8 cellular contexts compared by ENCODE assay signal in genomic region chr5:157328277-157328912, GRCh38.
DNase-seq lines count a peak whose midpoint lies in the region; ATAC-seq and TF ChIP-seq lines count a peak whose summit lies in the region.

No MANE protein-coding gene starts in this region.

- H3K4me1 ChIP-seq in GM23248 (ENCODE audit: insufficient read depth) (no peaks in the 10 kb centered on the region), RWPE2 (ENCODE audit: insufficient read depth, poor library complexity, severe bottlenecking) (no peaks in the 10 kb centered on the region), trophoblast cell (ENCODE audit: control insufficient read depth in 1 of 2, insufficient read depth in 2 of 2, low read length in 2 of 2) (no peaks in the 10 kb centered on the region)

- WGBS in GM23248 (ENCODE audit: low coverage in 1 of 2, low lambda C conversion rate in 2 of 2, missing lambda C conversion rate in 2 of 2), 2 experiments = 14 to 21% methylated on average over 11 to 12 of the region's 12 CpGs
- WGBS in trophoblast cell (ENCODE audit: extremely low coverage, insufficient coverage, insufficient read length) = no CpG with 5 or more reads among the region's 12 CpGs

- H3K36me3 Mint-ChIP-seq in activated naive CD4-positive, alpha-beta T cell treated with anti-CD3 and anti-CD28 coated beads, Interleukin-2, amount 50 U/mL, for 24 hours = peaks cover 34% of the 10 kb centered on the region
- H3K36me3 Mint-ChIP-seq in glutamatergic neuron (ENCODE audit: unreplicated experiment) = peaks cover 7% of the 10 kb centered on the region

- H3K9ac ChIP-seq in GM23248 (peak overlapping the region; percentile 34), trophoblast cell (ENCODE audit: low read length) (no peak overlapping the region)

- H4K20me1 ChIP-seq in GM23248 (ENCODE audit: insufficient read depth) = no peaks in the 10 kb centered on the region

- H3K36me3 ChIP-seq in GM23248 (ENCODE audit: low read depth) (no peaks in the 10 kb centered on the region), KOPT-K1 (ENCODE audit: insufficient read depth, low read length) (peaks cover 98% of the 10 kb centered on the region), RWPE2 (ENCODE audit: low read depth) (no peaks in the 10 kb centered on the region), trophoblast cell (ENCODE audit: control insufficient read depth in 1 of 2, insufficient read depth in 2 of 2, low read length in 2 of 2) (peaks cover 0 to 3% of the 10 kb centered on the region in 2 experiments)

- in situ Hi-C loops in GM23248 (cut with MboI) = loop anchor here (25.0 kb wide), 1 partner anchor 409 kb away; the partner anchor contains the start of genes LSM11 and THG1L

- H3F3A ChIP-seq in GM23248 (ENCODE audit: insufficient read depth) = no peaks in the 10 kb centered on the region

- no peaks in the 10 kb centered on the region for H3K79me1 ChIP-seq in trophoblast cell (ENCODE audit: low read length)

- H2BK120ac ChIP-seq in trophoblast cell (ENCODE audit: insufficient read depth, low read length, poor library complexity) = no peak overlapping the region

- no peaks in the 10 kb centered on the region for H3K27me3 ChIP-seq in GM23248 (replicated peaks; ENCODE audit: insufficient read depth)
- H3K27me3 ChIP-seq in RWPE2 (ENCODE audit: insufficient read depth, poor library complexity, severe bottlenecking) = no peaks in the 10 kb centered on the region
- H3K27me3 ChIP-seq in trophoblast cell (ENCODE audit: insufficient read depth, low read length) = no peaks in the 10 kb centered on the region

- H3K9me2 ChIP-seq in GM23248 (ENCODE audit: insufficient read depth) = no peaks in the 10 kb centered on the region

- peak overlapping the region; percentile 49 for H3K4me3 Mint-ChIP-seq in activated naive CD4-positive, alpha-beta T cell treated with anti-CD3 and anti-CD28 coated beads, Interleukin-2, amount 50 U/mL, for 24 hours
- H3K4me3 Mint-ChIP-seq in glutamatergic neuron (ENCODE audit: unreplicated experiment) = no peak overlapping the region

- H2AFZ ChIP-seq in GM23248 (peak overlapping the region; percentile 78), trophoblast cell (ENCODE audit: insufficient read depth, low read length, poor library complexity) (no peak overlapping the region)

- no peak overlapping the region for H2BK12ac ChIP-seq in trophoblast cell (ENCODE audit: low read length)

- peak overlapping the region; percentile 60 for H3K4me3 ChIP-seq in GM23248
- H3K4me3 ChIP-seq in RWPE2 (ENCODE audit: severe bottlenecking) = no peak overlapping the region
- H3K4me3 ChIP-seq in trophoblast cell (ENCODE audit: low read depth, low read length) = no peak overlapping the region

- no peaks in the 10 kb centered on the region for H3K9me3 ChIP-seq in GM23248 (ENCODE audit: low read depth)
- no peaks in the 10 kb centered on the region for H3K9me3 ChIP-seq in KOPT-K1 (ENCODE audit: insufficient read depth, low read length, poor library complexity, severe bottlenecking)
- no peaks in the 10 kb centered on the region for H3K9me3 ChIP-seq in RWPE2 (ENCODE audit: severe bottlenecking)
- no peaks in the 10 kb centered on the region for H3K9me3 ChIP-seq in trophoblast cell (ENCODE audit: insufficient read depth, low read depth, low read length)

- no peak overlapping the region for H3K18ac ChIP-seq in trophoblast cell (ENCODE audit: low read length)

- H4K91ac ChIP-seq in trophoblast cell (ENCODE audit: low read depth, low read length) = no peak overlapping the region

- H3K4me1 Mint-ChIP-seq in activated naive CD4-positive, alpha-beta T cell treated with anti-CD3 and anti-CD28 coated beads, Interleukin-2, amount 50 U/mL, for 24 hours = peaks cover 59% of the 10 kb centered on the region
- no peaks in the 10 kb centered on the region for H3K4me1 Mint-ChIP-seq in glutamatergic neuron (ENCODE audit: low read depth, unreplicated experiment)

- H3K4ac ChIP-seq in trophoblast cell (ENCODE audit: low read depth, low read length) = no peak overlapping the region

- H3K4me2 ChIP-seq in GM23248 (ENCODE audit: unreplicated experiment) (peak overlapping the region; percentile 69), trophoblast cell (ENCODE audit: low read length) (peak overlapping the region; percentile 30)

- no peak overlapping the region for H2BK5ac ChIP-seq in trophoblast cell (ENCODE audit: low read depth, low read length, poor library complexity)

- no peaks in the 10 kb centered on the region for H3K79me2 ChIP-seq in GM23248 (ENCODE audit: insufficient read depth)
- no peaks in the 10 kb centered on the region for H3K79me2 ChIP-seq in trophoblast cell (ENCODE audit: control insufficient read depth, insufficient read depth, low read length, poor library complexity)

- no peak overlapping the region for H4K12ac ChIP-seq in trophoblast cell (ENCODE audit: low read depth, low read length)

- peak overlapping the region; percentile 84 for H3K27ac Mint-ChIP-seq in activated naive CD4-positive, alpha-beta T cell treated with anti-CD3 and anti-CD28 coated beads, Interleukin-2, amount 50 U/mL, for 24 hours
- no peak overlapping the region for H3K27ac Mint-ChIP-seq in glutamatergic neuron (ENCODE audit: unreplicated experiment)

- no peak overlapping the region for H3K23ac ChIP-seq in trophoblast cell (ENCODE audit: low read length)

- no peaks in the 10 kb centered on the region for H3K9me3 Mint-ChIP-seq in activated naive CD4-positive, alpha-beta T cell treated with anti-CD3 and anti-CD28 coated beads, Interleukin-2, amount 50 U/mL, for 24 hours
- no peaks in the 10 kb centered on the region for H3K9me3 Mint-ChIP-seq in glutamatergic neuron (ENCODE audit: unreplicated experiment)

- H2AK5ac ChIP-seq in trophoblast cell (ENCODE audit: low read length) = no peak overlapping the region

- H4K8ac ChIP-seq in trophoblast cell (ENCODE audit: low read depth, low read length) = no peak overlapping the region

- no peaks in the 10 kb centered on the region for H3K27me3 Mint-ChIP-seq in activated naive CD4-positive, alpha-beta T cell treated with anti-CD3 and anti-CD28 coated beads, Interleukin-2, amount 50 U/mL, for 24 hours
- no peaks in the 10 kb centered on the region for H3K27me3 Mint-ChIP-seq in glutamatergic neuron (ENCODE audit: unreplicated experiment)

- DNase-seq in GM03348 (ENCODE audit: low spot score) = peak; percentile 94
- DNase-seq in GM23248 = peak; percentile 90
- DNase-seq in RWPE2 (ENCODE audit: low spot score) = no peak
- peak; percentile 59 for DNase-seq in glutamatergic neuron
- peak; percentile 47 to 87 for DNase-seq in trophoblast cell

- TF ChIP-seq CTCF in RWPE2 (IDR thresholded peaks at IDR 0.05; ENCODE audit: poor library complexity, severe bottlenecking) (peak; percentile 99), glutamatergic neuron (IDR thresholded peaks at IDR 0.05; ENCODE audit: partially characterized antibody, unreplicated experiment) (peak; percentile 82)

- ATAC-seq in RWPE2 (ENCODE audit: low read depth) (peak; percentile 98), HG02970 (IDR thresholded peaks at IDR 0.05; ENCODE audit: low FRiP score, unreplicated experiment) (no peak)

- H3K14ac ChIP-seq in trophoblast cell (ENCODE audit: low read length) = no peak overlapping the region

- H3K27ac ChIP-seq in GM23248 = no peak overlapping the region
- H3K27ac ChIP-seq in KOPT-K1 (ENCODE audit: low read depth, low read length, poor library complexity, severe bottlenecking) = peak overlapping the region; percentile 95
- H3K27ac ChIP-seq in RWPE2 (ENCODE audit: poor library complexity, severe bottlenecking) = no peak overlapping the region
- no peak overlapping the region for H3K27ac ChIP-seq in trophoblast cell (ENCODE audit: low read depth, low read length)
